In the genomic region with DNA sequence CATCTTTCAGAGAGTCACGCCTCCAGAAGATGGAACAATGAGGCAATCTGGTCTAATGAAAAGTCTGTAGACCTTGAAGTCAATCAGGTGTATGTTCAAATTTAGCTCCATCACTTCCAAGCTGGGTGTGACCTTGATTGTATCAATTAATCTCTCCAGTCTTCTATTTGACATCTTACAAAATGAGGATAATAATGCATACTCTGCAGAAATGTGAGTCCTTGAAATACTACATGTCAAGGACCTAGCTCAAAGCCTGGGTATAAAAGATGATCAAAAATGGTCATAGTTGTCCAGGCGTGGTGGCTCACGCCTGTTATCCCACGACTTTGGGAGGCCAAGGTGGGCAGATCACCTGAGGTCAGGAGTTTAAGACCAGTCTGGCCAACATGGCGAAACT, we compare ENCODE assay signal across 37 cellular contexts. TPM values are rescaled to one million over a fixed set of nuclear protein-coding genes. Genes with fewer than 3 reads are reported as not detected.
"Had no signal": no experiment of that assay in that cellular context is flagged by ENCODE, and none has a peak within 500 bp of the region (broad histone marks: within the 10 kb centered on the region; RNA-seq: fewer than 3 reads in every experiment).

No MANE protein-coding gene starts in this region.

- H3K36me3 ChIP-seq: MG63 had no signal

- H3K4me3 ChIP-seq: MG63 had no signal

- H3K9me3 ChIP-seq: MG63 had no signal

- DNase-seq: MG63, MM.1S, MV-4-11, NCI-H1048, NCI-H1092, NCI-H1092 treated with DMSO at 0.1 percent for 48 hours, NCI-H1105, NCI-H1105 treated with DMSO at 0.1 percent for 48 hours, NCI-H1417, NCI-H1417 treated with DMSO at 0.1 percent for 48 hours, NCI-H1436, NCI-H1436 treated with DMSO at 0.1 percent for 48 hours, NCI-H146, NCI-H1694, NCI-H1694 treated with DMSO at 0.1 percent for 48 hours, NCI-H187, NCI-H187 treated with DMSO at 0.1 percent for 48 hours, NCI-H1930, NCI-H2029, NCI-H2029 treated with DMSO at 0.1 percent for 48 hours, NCI-H2081, NCI-H2081 treated with DMSO at 0.1 percent for 48 hours, NCI-H2107, NCI-H2171, NCI-H2171 treated with DMSO at 0.1 percent for 48 hours, NCI-H2227 treated with DMSO at 0.1 percent for 48 hours, NCI-H226, NCI-H345, NCI-H446, NCI-H446 treated with DMSO at 0.1 percent for 48 hours, NCI-H510A, NCI-H510A treated with DMSO at 0.1 percent for 48 hours, NCI-H524, NCI-H524 treated with DMSO at 0.1 percent for 48 hours, NCI-H526 had no signal

RNA-seq across cellular contexts. Expression of gene CGA, which starts 29.8 kb away (rescaled TPM):
- total RNA-seq: LHCN-M2, MCF 10A had no signal
